13 cellular contexts compared by ENCODE assay signal in the genomic region with DNA sequence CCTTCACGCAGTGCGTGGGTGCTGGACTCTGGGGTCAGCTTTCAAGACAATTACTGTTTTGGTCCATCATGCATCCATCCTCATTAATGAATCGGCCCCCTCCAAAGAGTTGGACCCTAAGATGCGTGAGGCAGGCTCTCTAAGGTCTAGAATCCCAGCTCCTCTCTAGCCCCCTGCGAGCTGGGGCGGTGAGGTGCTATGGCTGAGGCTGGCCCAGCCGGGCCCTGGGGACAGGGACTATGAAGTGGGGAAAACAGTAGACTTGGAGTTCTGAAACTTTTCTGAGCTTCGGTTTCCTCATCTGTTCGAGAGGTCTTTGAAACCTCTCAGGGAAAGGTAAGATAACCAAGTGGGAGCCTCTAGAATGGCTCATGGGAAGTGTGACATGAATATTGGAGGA. TPM values are rescaled to one million over a fixed set of nuclear protein-coding genes. Genes with fewer than 3 reads are reported as not detected.
DNase-seq lines count a peak whose midpoint lies in the region; ATAC-seq and TF ChIP-seq lines count a peak whose summit lies in the region.
"Had no signal": no experiment of that assay in that cellular context is flagged by ENCODE, and none has a peak within 500 bp of the region (broad histone marks: within the 10 kb centered on the region; RNA-seq: fewer than 3 reads in every experiment).

No MANE protein-coding gene starts in this region.

- TF ChIP-seq CTCF in RWPE1 (conservative IDR thresholded peaks at IDR 0.05; ENCODE audit: low read depth) (no peak), fibroblast of the aortic adventitia (IDR thresholded peaks at IDR 0.05; ENCODE audit: insufficient read depth, low read length) (no peak)

- peak overlapping the region; percentile 93 for H3K4me3 Mint-ChIP-seq in activated T-cell treated with anti-CD3 and anti-CD28 coated beads, Interleukin-2, amount 50 U/mL, for 4 hours

- CTCF ChIA-PET in RWPE1 (lab: Yijun Ruan, JAX), result interaction anchor here (0.6 kb wide), 1 partner anchor 80 kb away, joined by 3 read pairs; no protein-coding TSS in a partner anchor

- H3K9me3 ChIP-seq in skeletal muscle tissue (ENCODE audit: control insufficient read depth in 3 of 3, low read length in 3 of 3), result no peaks in the 10 kb centered on the region

- H3K27ac ChIP-seq in RWPE1, result peak overlapping the region; percentile 92
- peak overlapping the region; percentile 87 for H3K27ac ChIP-seq in skeletal muscle tissue (ENCODE audit: low read depth, low read length)
- no peak overlapping the region for H3K27ac ChIP-seq in substantia nigra (ENCODE audit: low read depth, low read length, poor library complexity, severe bottlenecking)

- POLR2A ChIA-PET in RWPE1 (lab: Yijun Ruan, JAX; ENCODE audit: low non-redundant PET), result no interaction called here

- peaks cover 18% of the 10 kb centered on the region for H3K4me1 Mint-ChIP-seq in activated T-cell treated with anti-CD3 and anti-CD28 coated beads, Interleukin-2, amount 50 U/mL, for 4 hours (ENCODE audit: low read depth)

- no peaks in the 10 kb centered on the region for H3K27me3 Mint-ChIP-seq in activated T-cell treated with anti-CD3 and anti-CD28 coated beads, Interleukin-2, amount 50 U/mL, for 4 hours (ENCODE audit: low read depth)

- H3K9me3 Mint-ChIP-seq in activated T-cell treated with anti-CD3 and anti-CD28 coated beads, Interleukin-2, amount 50 U/mL, for 4 hours, result no peaks in the 10 kb centered on the region

- H3K36me3 Mint-ChIP-seq in activated T-cell treated with anti-CD3 and anti-CD28 coated beads, Interleukin-2, amount 50 U/mL, for 4 hours (ENCODE audit: insufficient read depth), result peaks cover 10% of the 10 kb centered on the region

- peak overlapping the region; percentile 98 for H3K4me3 ChIP-seq in fibroblast of the aortic adventitia (ENCODE audit: low read depth, low read length)
- H3K4me3 ChIP-seq in skeletal muscle tissue (ENCODE audit: low read length in 3 of 3), result peak overlapping the region in 2 of 3 donors; percentile 90 to 99

- peaks cover 16 to 22% (median 17%) of the 10 kb centered on the region in 3 donors for H3K4me1 ChIP-seq in skeletal muscle tissue (ENCODE audit: control insufficient read depth in 3 of 3, insufficient read depth in 3 of 3, low read length in 3 of 3)

- no peak for ATAC-seq in activated T-cell treated with anti-CD3 and anti-CD28 coated beads, Interleukin-2, amount 50 U/mL, for 4 hours

- no peaks in the 10 kb centered on the region for H3K27me3 ChIP-seq in skeletal muscle tissue (ENCODE audit: control insufficient read depth in 3 of 3, insufficient read depth in 3 of 3, low read length in 3 of 3)

- peaks cover 24 to 30% (median 28%) of the 10 kb centered on the region in 3 donors for H3K36me3 ChIP-seq in skeletal muscle tissue (ENCODE audit: control insufficient read depth in 3 of 3, insufficient read depth in 3 of 3, low read length in 3 of 3)

- no peak for DNase-seq in activated T-cell treated with anti-CD3 and anti-CD28 coated beads, Interleukin-2, amount 50 U/mL, for 4 hours
- DNase-seq in activated T-cell treated with anti-CD3 and anti-CD28 coated beads for 4 hours (no peak), RWPE1 (ENCODE audit: low spot score) (no peak), fibroblast of the aortic adventitia (ENCODE audit: low read depth) (no peak), substantia nigra (lab: John Stamatoyannopoulos, UW) (no peak), NCI-H82 (lab: John Stamatoyannopoulos, UW) (no peak), HT-29 (ENCODE audit: low spot score) (no peak)
- DNase-seq: activated effector memory CD4-positive, alpha-beta T cell treated with Interleukin-2 at 50 U/mL for 16 hours; hippocampal formation; NCI-H1048; occipital lobe; stimulated activated CD4-positive, alpha-beta T cell treated with anti-CD3 and anti-CD28 coated beads, Interleukin-4, amount 100 ng/mL, for 1 hour had no signal

- peak overlapping the region in 2 of 3 donors; percentile 98 to 99 for H3K9ac ChIP-seq in skeletal muscle tissue (ENCODE audit: low read depth in 1 of 3, low read length in 3 of 3)

RNA-seq across cellular contexts. Expression of gene SH2B1, which starts 1.6 kb away (rescaled TPM):
- total RNA-seq in activated T-cell treated with anti-CD3 and anti-CD28 coated beads, Interleukin-2, amount 50 U/mL, for 4 hours, result 10 to 100 TPM; 35.5 to 41.4 (median 41.0) TPM
- 9.0 and 13.1 TPM in 2 replicates for total RNA-seq in fibroblast of the aortic adventitia (ENCODE audit: low replicate concordance)
- total RNA-seq in skeletal muscle tissue, result 6.8 TPM
- total RNA-seq in HT-29 (2014; rRNA removed; shearing (Covaris generic)), result 38.9 and 50.2 TPM in 2 replicates

RNA-seq across cellular contexts. Expression of gene ATP2A1, which starts 13.0 kb away (rescaled TPM):
- 1 to 10 TPM; 1.0 to 1.4 (median 1.4) TPM for total RNA-seq in activated T-cell treated with anti-CD3 and anti-CD28 coated beads, Interleukin-2, amount 50 U/mL, for 4 hours
- total RNA-seq in fibroblast of the aortic adventitia (ENCODE audit: low replicate concordance), result 0.18 TPM in 1 of 2 replicates, not detected in the other
- total RNA-seq in skeletal muscle tissue, result 502 TPM
- total RNA-seq in HT-29 (2014; rRNA removed; shearing (Covaris generic)), result 0.83 and 2.6 TPM in 2 replicates

RNA-seq across cellular contexts. Expression of gene TUFM, which starts 19.1 kb away (rescaled TPM):
- 100 to 1,000 TPM; 459 to 515 (median 499) TPM for total RNA-seq in activated T-cell treated with anti-CD3 and anti-CD28 coated beads, Interleukin-2, amount 50 U/mL, for 4 hours
- 74.6 and 133 TPM in 2 replicates for total RNA-seq in fibroblast of the aortic adventitia (ENCODE audit: low replicate concordance)
- 67.8 TPM for total RNA-seq in skeletal muscle tissue
- total RNA-seq in HT-29 (2014; rRNA removed; shearing (Covaris generic)), result 376 and 403 TPM in 2 replicates

RNA-seq across cellular contexts. Expression of gene ATXN2L, which starts 42.5 kb away (rescaled TPM):
- total RNA-seq in activated T-cell treated with anti-CD3 and anti-CD28 coated beads, Interleukin-2, amount 50 U/mL, for 4 hours, result 100 to 1,000 TPM; 315 to 351 (median 325) TPM
- total RNA-seq in fibroblast of the aortic adventitia (ENCODE audit: low replicate concordance) (45.5 and 69.8 TPM in 2 replicates), skeletal muscle tissue (9.9 TPM)
- total RNA-seq in HT-29 (2014; rRNA removed; shearing (Covaris generic)), result 74.1 and 86.9 TPM in 2 replicates

RNA-seq across cellular contexts. Expression of gene RABEP2, which starts 59.7 kb away (rescaled TPM):
- total RNA-seq in activated T-cell treated with anti-CD3 and anti-CD28 coated beads, Interleukin-2, amount 50 U/mL, for 4 hours, result 10 to 100 TPM; 21.9 to 27.1 (median 24.2) TPM
- total RNA-seq in fibroblast of the aortic adventitia (ENCODE audit: low replicate concordance) (27.4 and 30.4 TPM in 2 replicates), skeletal muscle tissue (11.0 TPM)
- total RNA-seq in HT-29 (2014; rRNA removed; shearing (Covaris generic)), result 47.3 and 59.1 TPM in 2 replicates

Comparison
In these comparisons a context has a peak if more than half of its experiments do, and no peak if none do; other contexts are left out.
1. RNA of gene ATP2A1, which starts 13.0 kb away (total RNA-seq): 502 TPM in skeletal muscle tissue (single experiment); 0.83 to 2.6 TPM in HT-29, 1.0 to 1.4 TPM in activated T-cell treated with anti-CD3 and anti-CD28 coated beads, Interleukin-2, amount 50 U/mL, for 4 hours and 0.18 TPM in fibroblast of the aortic adventitia; every median in the first group is over 100 times any median in the second.